In the genomic region with DNA sequence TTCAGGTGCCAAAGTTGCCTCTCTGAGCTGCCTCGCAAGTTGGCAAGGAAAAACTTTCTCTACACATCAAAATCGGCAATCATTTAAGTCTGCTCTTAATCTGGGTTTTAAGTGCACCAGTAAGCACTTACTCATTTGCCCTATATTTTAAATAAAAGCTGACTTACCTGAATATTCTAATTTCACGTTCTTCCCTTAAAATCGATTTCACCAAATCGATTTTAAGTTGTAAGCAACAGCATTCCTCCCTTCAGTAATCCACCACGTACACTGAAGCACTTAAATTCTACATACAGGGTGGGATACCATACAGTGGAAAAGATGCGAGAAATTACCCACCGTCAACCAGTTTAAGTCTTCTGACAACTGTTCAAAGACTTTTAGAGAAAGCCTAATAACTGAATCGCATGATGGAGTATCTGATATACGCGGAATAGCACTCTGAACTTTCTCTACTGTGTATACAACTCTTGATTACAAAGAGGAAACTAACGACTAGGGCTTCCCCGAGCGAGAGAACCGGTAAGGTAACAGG, we compare ENCODE assay signal across 8 cellular contexts. TPM values are rescaled to one million over a fixed set of nuclear protein-coding genes. Genes with fewer than 3 reads are reported as not detected.
A peak's percentile ranks its signal among the peaks of the same experiment; 100 is the strongest.
DNase-seq lines count a peak whose midpoint lies in the region; ATAC-seq and TF ChIP-seq lines count a peak whose summit lies in the region.

No MANE protein-coding gene starts in this region.

- H3K27me3 Mint-ChIP-seq in activated CD8-positive, alpha-beta T cell treated with anti-CD3 and anti-CD28 coated beads for 36 hours, result no peaks in the 10 kb centered on the region
- H3K27me3 Mint-ChIP-seq in stimulated activated naive B cell treated with anti-CD40 and anti-IgM and Interleukin-4, amounts not matched to agents 10 μg/mL and 1 μg/mL and 100 μg/mL, for 72 hours, result no peaks in the 10 kb centered on the region

- peaks cover 26% of the 10 kb centered on the region for H3K4me1 Mint-ChIP-seq in activated CD8-positive, alpha-beta T cell treated with anti-CD3 and anti-CD28 coated beads for 36 hours (ENCODE audit: low read depth)
- peaks cover 15 to 27% of the 10 kb centered on the region in 2 donors for H3K4me1 Mint-ChIP-seq in stimulated activated naive B cell treated with anti-CD40 and anti-IgM and Interleukin-4, amounts not matched to agents 10 μg/mL and 1 μg/mL and 100 μg/mL, for 72 hours

- H3K27ac ChIP-seq in iPS-18a (ENCODE audit: low read length), result peak overlapping the region; percentile 28

- in situ Hi-C loops in GM13977 (cut with MboI; ENCODE audit: low pct_unique_long_range_greater_than_20kb, low sequenced_read_pairs, unreplicated experiment), result no loop called here

- no peaks in the 10 kb centered on the region for H3K9me3 Mint-ChIP-seq in activated CD8-positive, alpha-beta T cell treated with anti-CD3 and anti-CD28 coated beads for 36 hours
- no peaks in the 10 kb centered on the region for H3K9me3 Mint-ChIP-seq in stimulated activated naive B cell treated with anti-CD40 and anti-IgM and Interleukin-4, amounts not matched to agents 10 μg/mL and 1 μg/mL and 100 μg/mL, for 72 hours

- H3K4me1 ChIP-seq in iPS-18a (ENCODE audit: control insufficient read depth, low read depth, low read length), result peaks cover 14% of the 10 kb centered on the region

- no peak for TF ChIP-seq CTCF in activated CD8-positive, alpha-beta T cell treated with anti-CD3 and anti-CD28 coated beads for 36 hours (IDR thresholded peaks at IDR 0.05)
- no peak for TF ChIP-seq CTCF in GM13977 (IDR thresholded peaks at IDR 0.05; ENCODE audit: extremely low read depth, insufficient read depth, missing control alignments)

- peak overlapping the region; percentile 98 for H3K4me3 ChIP-seq in iPS-18a (ENCODE audit: low read length)

- H3K4me3 Mint-ChIP-seq in activated CD8-positive, alpha-beta T cell treated with anti-CD3 and anti-CD28 coated beads for 36 hours, result peak overlapping the region; percentile 87
- H3K4me3 Mint-ChIP-seq in stimulated activated naive B cell treated with anti-CD40 and anti-IgM and Interleukin-4, amounts not matched to agents 10 μg/mL and 1 μg/mL and 100 μg/mL, for 72 hours, result peak overlapping the region; percentile 92 to 99

- CTCF ChIA-PET in HEK293T (lab: Yijun Ruan, JAX), result interaction anchor here (0.7 to 1.0 kb wide), 2 partner anchors 41 to 93 kb away, joined by 3 to 4 read pairs; a partner anchor contains a TSS
- CTCF ChIA-PET in activated CD8-positive, alpha-beta T cell treated with anti-CD3 and anti-CD28 coated beads for 36 hours (lab: Charles Lee), result interaction anchor here (0.7 to 2.1 kb wide), 16 partner anchors 10 to 128 kb away, joined by 3 to 11 read pairs (median 4); a partner anchor contains a TSS

- peaks cover 3% of the 10 kb centered on the region for H3K36me3 ChIP-seq in iPS-18a (ENCODE audit: control insufficient read depth, low read depth, low read length)

- H3K27ac Mint-ChIP-seq in activated CD8-positive, alpha-beta T cell treated with anti-CD3 and anti-CD28 coated beads for 36 hours, result peak overlapping the region; percentile 98
- H3K27ac Mint-ChIP-seq in stimulated activated naive B cell treated with anti-CD40 and anti-IgM and Interleukin-4, amounts not matched to agents 10 μg/mL and 1 μg/mL and 100 μg/mL, for 72 hours, result peak overlapping the region; percentile 100

- ATAC-seq in activated CD8-positive, alpha-beta T cell treated with anti-CD3 and anti-CD28 coated beads for 36 hours, result no peak
- ATAC-seq in stimulated activated naive B cell treated with anti-CD40 and anti-IgM and Interleukin-4, amounts not matched to agents 10 μg/mL and 1 μg/mL and 100 μg/mL, for 72 hours (replicated peaks), result no peak
- no peak for ATAC-seq in GM21447 (IDR thresholded peaks at IDR 0.05; ENCODE audit: unreplicated experiment)

- peak overlapping the region; percentile 76 for H3K9ac ChIP-seq in iPS-18a (ENCODE audit: low read length)

- H3K9me3 ChIP-seq in iPS-18a (ENCODE audit: control insufficient read depth, low read depth, low read length), result no peaks in the 10 kb centered on the region

- DNase-seq in HEK293T (ENCODE audit: extremely low spot score), result no peak
- DNase-seq in activated CD8-positive, alpha-beta T cell treated with anti-CD3 and anti-CD28 coated beads for 36 hours, result no peak
- no peak for DNase-seq in stimulated activated naive B cell treated with anti-CD40 and anti-IgM and Interleukin-4, amounts not matched to agents 10 μg/mL and 1 μg/mL and 100 μg/mL, for 72 hours
- DNase-seq in stimulated activated CD4-positive, alpha-beta T cell treated with anti-CD3 and anti-CD28 coated beads, Interleukin-15, amount 100 ng/mL, for 24 hours, result no peak
- no peak for DNase-seq in GM13977 (ENCODE audit: low spot score)
- no peak for DNase-seq in NCI-H774 (lab: John Stamatoyannopoulos, UW)

- peaks cover 16% of the 10 kb centered on the region for H3K36me3 Mint-ChIP-seq in activated CD8-positive, alpha-beta T cell treated with anti-CD3 and anti-CD28 coated beads for 36 hours (ENCODE audit: low read depth)
- H3K36me3 Mint-ChIP-seq in stimulated activated naive B cell treated with anti-CD40 and anti-IgM and Interleukin-4, amounts not matched to agents 10 μg/mL and 1 μg/mL and 100 μg/mL, for 72 hours, result peaks cover 12% of the 10 kb centered on the region in 2 donors

- POLR2A ChIA-PET in HEK293T (lab: Yijun Ruan, JAX), result interaction anchor here (0.6 to 1.6 kb wide), 2 partner anchors 14 to 466 kb away, joined by 3 to 5 read pairs; no protein-coding TSS in a partner anchor
- POLR2A ChIA-PET in activated CD8-positive, alpha-beta T cell treated with anti-CD3 and anti-CD28 coated beads for 36 hours (lab: Charles Lee), result interaction anchor here (0.6 to 1.8 kb wide), 4 partner anchors 9 to 146 kb away, joined by 3 to 7 read pairs (median 4); a partner anchor contains a TSS

- no peaks in the 10 kb centered on the region for H3K27me3 ChIP-seq in iPS-18a (ENCODE audit: control insufficient read depth, insufficient read depth, low read length)

- intact Hi-C loops in activated CD8-positive, alpha-beta T cell treated with anti-CD3 and anti-CD28 coated beads for 36 hours (cut with micrococcal nuclease), result loop anchor here (1.0 to 5.0 kb wide), 2 partner anchors 54 to 93 kb away; a partner anchor contains a TSS

TF ChIP-seq in HEK293T, 16 proteins besides CTCF, POLR2A, EP300 and RAD21:
- TF ChIP-seq HDGF (IDR thresholded peaks at IDR 0.05; ENCODE audit: borderline replicate concordance), result 0 out of 2 replicates have a peak, but pooled peaks have one; percentile 44
- no peak for TF ChIP-seq NFRKB (IDR thresholded peaks at IDR 0.05)
TF ChIP-seq in HEK293T: peak in this region for 1.

RNA-seq across cellular contexts. Expression of a gene that starts 1.6 kb away (rescaled TPM):
- total RNA-seq in activated CD8-positive, alpha-beta T cell treated with anti-CD3 and anti-CD28 coated beads for 36 hours, result 10 to 100 TPM; 72.7 to 73.7 TPM
